In the genomic region with DNA sequence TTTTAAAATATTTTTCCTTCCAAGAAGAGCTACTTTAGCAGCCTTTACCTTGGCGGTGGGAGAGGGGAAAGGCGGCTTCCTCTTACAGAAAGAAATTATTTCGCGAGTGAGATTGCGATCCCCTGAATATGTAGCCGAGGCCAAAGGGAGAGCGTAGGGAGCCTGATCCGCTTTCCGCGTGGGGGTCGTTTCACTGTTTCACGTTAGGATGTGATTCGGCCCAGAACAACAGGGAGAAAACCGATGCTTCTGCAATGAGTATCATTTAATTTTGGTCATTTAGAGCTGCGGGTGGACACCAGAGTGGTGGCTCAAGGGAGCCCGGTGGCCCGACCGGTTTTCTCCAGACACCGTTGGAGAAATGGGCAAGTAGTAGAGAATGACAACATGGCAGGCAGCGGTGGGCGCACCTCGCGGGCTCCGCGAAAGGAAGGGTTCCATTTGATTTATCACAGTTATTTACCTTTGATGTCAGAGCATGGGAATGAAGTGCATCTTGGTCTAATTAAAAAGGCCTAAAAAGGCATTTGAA, we compare ENCODE assay signal across 23 cellular contexts. TPM values are rescaled to one million over a fixed set of nuclear protein-coding genes. Genes with fewer than 3 reads are reported as not detected.
DNase-seq lines count a peak whose midpoint lies in the region; ATAC-seq, FAIRE-seq and TF ChIP-seq lines count a peak whose summit lies in the region.
"Had no signal": no experiment of that assay in that cellular context is flagged by ENCODE, and none has a peak within 500 bp of the region (broad histone marks: within the 10 kb centered on the region; RNA-seq: fewer than 3 reads in every experiment).

No MANE protein-coding gene starts in this region.

- 8% methylated on average over 25 of the region's 25 CpGs; no CpG with 5 or more reads in 1 of the 2 experiments for WGBS in H1 (ENCODE audit: extremely low coverage in 1 of 2, insufficient coverage in 1 of 2, insufficient read length in 1 of 2, insufficient replicate concordance in 2 of 2, low coverage in 1 of 2, low lambda C conversion rate in 2 of 2, missing lambda C conversion rate in 1 of 2), 2 experiments

- no peaks in the 10 kb centered on the region for H3F3A ChIP-seq in neural cell (ENCODE audit: insufficient read depth, low read length, poor library complexity, severe bottlenecking)

- H2BK12ac ChIP-seq in H1 (ENCODE audit: low read depth, low read length), result no peak overlapping the region

- H4K91ac ChIP-seq in H1 (replicated peaks; ENCODE audit: insufficient read length, low read length), result no peak overlapping the region

- no peaks in the 10 kb centered on the region for H3K9me2 ChIP-seq in neural cell (ENCODE audit: insufficient read depth, low read length)

- H3K9ac ChIP-seq in H1 (replicated peaks in 1 of 4; ENCODE audit: extremely low read depth in 1 of 4, low read depth in 3 of 4, low read length in 3 of 4) (no peak overlapping the region), neural cell (ENCODE audit: low read length) (no peak overlapping the region)

- intact Hi-C loops in CD4-positive, alpha-beta T cell (cut with DNase I, micrococcal nuclease), result no loop called here

- no peak for DNase-seq in CD4-positive, alpha-beta T cell
- DNase-seq in HFFc6 (no peak), H1 (ENCODE audit: low read depth in 1 of 2, low spot score in 2 of 2) (no peak)
- DNase-seq in stimulated activated CD4-positive, alpha-beta T cell treated with anti-CD3 and anti-CD28 coated beads, Interleukin-2, amount 100 ng/mL, for 48 hours, result no peak
- DNase-seq: activated gamma-delta T cell treated with Interleukin-2 at 50 U/mL for 16 hours; CD8-positive, alpha-beta memory T cell; DMS79 treated with DMSO at 0.1 percent for 48 hours; kidney glomerular epithelial cell; mammary epithelial cell; MG63; NCI-H146; NCI-H2171 treated with DMSO at 0.1 percent for 48 hours; PC-3; stimulated activated CD4-positive, alpha-beta T cell treated with anti-CD3 and anti-CD28 coated beads, Interleukin-2, amount 100 ng/mL, for 24 hours; stimulated activated naive CD4-positive, alpha-beta T cell treated with Interleukin-2 at 50 U/mL for 16 hours had no signal

- peaks cover 0 to 18% (median 8%) of the 10 kb centered on the region in 4 experiments; a peak in 6 of 7 replicates for H3K4me1 ChIP-seq in H1 (replicated peaks in 1 of 4; ENCODE audit: control insufficient read depth in 3 of 4, insufficient read depth in 4 of 4, low read length in 3 of 4)

- peaks cover 3% of the 10 kb centered on the region; the same call in 1 of the 2 replicates for H3K23me2 ChIP-seq in H1 (ENCODE audit: low read depth, low read length)

- POLR2A ChIA-PET in CD4-positive, alpha-beta T cell (lab: Charles Lee), result no interaction called here
- POLR2A ChIA-PET in H1 (lab: Charles Lee; ENCODE audit: partially characterized antibody), result no interaction called here

- H4K20me1 ChIP-seq in H1 (replicated peaks in 1 of 2; ENCODE audit: control insufficient read depth in 1 of 2, insufficient read depth in 2 of 2, low read length in 2 of 2), result peaks cover 4 to 10% of the 10 kb centered on the region in 2 experiments
- H4K20me1 ChIP-seq in neural cell (ENCODE audit: insufficient read depth), result no peaks in the 10 kb centered on the region

- H3K36me3 Mint-ChIP-seq in CD4-positive, alpha-beta T cell (ENCODE audit: low read depth), result no peaks in the 10 kb centered on the region
- H3K36me3 Mint-ChIP-seq in HFFc6 (ENCODE audit: low read depth), result no peaks in the 10 kb centered on the region
- H3K36me3 Mint-ChIP-seq: CD8-positive, alpha-beta memory T cell had no signal

- no peak for FAIRE-seq in H1 (lab: Jason Lieb, UNC)

- TF ChIP-seq RAD21 in H1 (IDR thresholded peaks at IDR 0.05 in 1 of 2, conservative IDR thresholded peaks at IDR 0.05 in 1 of 2; ENCODE audit: low read depth in 2 of 2, low read length in 2 of 2) (no peak), neural cell (conservative IDR thresholded peaks at IDR 0.05) (no peak)

- no peak for TF ChIP-seq POLR2A in H1 (IDR thresholded peaks at IDR 0.05; ENCODE audit: control extremely low read depth in 1 of 2, low read depth in 2 of 2, low read length in 2 of 2)

- CTCF ChIA-PET in CD4-positive, alpha-beta T cell (lab: Charles Lee), result no interaction called here
- CTCF ChIA-PET in H1 (lab: Charles Lee; ENCODE audit: partially characterized antibody), result interaction anchor here (0.6 to 4.5 kb wide), 5 partner anchors 10 to 41 kb away, joined by 3 to 51 read pairs (median 7); no protein-coding TSS in a partner anchor

- H2AFZ ChIP-seq in H1 (ENCODE audit: low read length) (no peak overlapping the region), neural cell (ENCODE audit: low read depth, low read length) (no peak overlapping the region)

- no peak overlapping the region for H2BK20ac ChIP-seq in H1 (ENCODE audit: low read length)

- H4K8ac ChIP-seq in H1 (ENCODE audit: extremely low read depth, insufficient read depth, low read length), result no peak overlapping the region

- H3K18ac ChIP-seq in H1 (ENCODE audit: extremely low read depth, low read length), result no peak overlapping the region

- no peaks in the 10 kb centered on the region for H3K9me3 Mint-ChIP-seq in CD4-positive, alpha-beta T cell
- H3K9me3 Mint-ChIP-seq in HFFc6, result no peaks in the 10 kb centered on the region

- H3K27me3 Mint-ChIP-seq in CD4-positive, alpha-beta T cell, result peaks cover 55% of the 10 kb centered on the region
- H3K27me3 Mint-ChIP-seq in HFFc6 (ENCODE audit: insufficient read depth), result peaks cover 18% of the 10 kb centered on the region

- H3K4ac ChIP-seq in H1 (replicated peaks; ENCODE audit: insufficient read length, low read depth, low read length), result no peak overlapping the region

- no peak overlapping the region for H3K56ac ChIP-seq in H1 (replicated peaks; ENCODE audit: insufficient read length, low read depth, low read length)

- H3K36me3 ChIP-seq in H1 (ENCODE audit: control insufficient read depth in 2 of 4, insufficient read depth in 4 of 4, low read length in 3 of 4) (no peaks in the 10 kb centered on the region), neural cell (ENCODE audit: insufficient read depth, low read length) (no peaks in the 10 kb centered on the region)
- H3K36me3 ChIP-seq: MG63, tibial nerve had no signal

- H3K23ac ChIP-seq in H1 (ENCODE audit: insufficient read length), result no peak overlapping the region

- no peak for TF ChIP-seq CTCF in CD4-positive, alpha-beta T cell (IDR thresholded peaks at IDR 0.05)
- TF ChIP-seq CTCF in HFFc6 (IDR thresholded peaks at IDR 0.05) (no peak), H1 (IDR thresholded peaks at IDR 0.05; ENCODE audit: control extremely low read depth in 1 of 3, insufficient read depth in 1 of 3, low read depth in 1 of 3, low read length in 3 of 3) (no peak), neural cell (IDR thresholded peaks at IDR 0.05; ENCODE audit: poor library complexity, severe bottlenecking) (no peak)

- peaks cover 11% of the 10 kb centered on the region for H3K4me1 Mint-ChIP-seq in CD4-positive, alpha-beta T cell (ENCODE audit: low read depth)
- peaks cover 20% of the 10 kb centered on the region; the same call in 1 of the 2 replicates for H3K4me1 Mint-ChIP-seq in HFFc6 (ENCODE audit: low read depth)

- ATAC-seq in CD4-positive, alpha-beta T cell (ENCODE audit: poor library complexity), result no peak
- no peak for ATAC-seq in GM21390 (IDR thresholded peaks at IDR 0.05; ENCODE audit: unreplicated experiment)
- ATAC-seq in HG03108 (IDR thresholded peaks at IDR 0.05; ENCODE audit: unreplicated experiment), result no peak
- ATAC-seq in HG03457 (IDR thresholded peaks at IDR 0.05; ENCODE audit: unreplicated experiment), result no peak
- ATAC-seq: PC-3 had no signal

- H3K9me3 ChIP-seq in CD4-positive, alpha-beta T cell (ENCODE audit: control insufficient read depth, low read length), result no peaks in the 10 kb centered on the region
- H3K9me3 ChIP-seq in H1 (ENCODE audit: insufficient read depth in 2 of 2, low read depth in 1 of 2, low read length in 1 of 2) (no peaks in the 10 kb centered on the region), neural cell (ENCODE audit: low read length) (no peaks in the 10 kb centered on the region)
- H3K9me3 ChIP-seq: MG63, tibial nerve had no signal

- H3K27ac ChIP-seq in CD4-positive, alpha-beta T cell (ENCODE audit: low read depth, low read length), result no peak overlapping the region
- no peak overlapping the region for H3K27ac ChIP-seq in H1 (ENCODE audit: low read depth, low read length)
- H3K27ac ChIP-seq in neural cell (ENCODE audit: low read length), result no peak overlapping the region
- H3K27ac ChIP-seq: epithelial cell of prostate, HL-60, tibial nerve had no signal

- H2BK5ac ChIP-seq in H1 (ENCODE audit: low read depth, low read length), result no peak overlapping the region

- no peak overlapping the region for H3K27ac Mint-ChIP-seq in CD4-positive, alpha-beta T cell
- no peak overlapping the region for H3K27ac Mint-ChIP-seq in HFFc6
- H3K27ac Mint-ChIP-seq: CD8-positive, alpha-beta memory T cell had no signal

- no peaks in the 10 kb centered on the region for H3K79me2 ChIP-seq in H1 (ENCODE audit: control insufficient read depth in 1 of 2, insufficient read depth in 2 of 2, low read length in 2 of 2)
- H3K79me2 ChIP-seq in neural cell (replicated peaks; ENCODE audit: insufficient read depth, low read length), result peaks cover 8% of the 10 kb centered on the region

- H2BK15ac ChIP-seq in H1 (ENCODE audit: low read length), result no peak overlapping the region

- H3K4me3 Mint-ChIP-seq in CD4-positive, alpha-beta T cell, result peak overlapping the region; percentile 15
- peak overlapping the region; percentile 64; the same call in 1 of the 2 replicates for H3K4me3 Mint-ChIP-seq in HFFc6

- no peak overlapping the region for H2BK120ac ChIP-seq in H1 (replicated peaks; ENCODE audit: low read depth, low read length)

- no peaks in the 10 kb centered on the region for H3K79me1 ChIP-seq in H1 (ENCODE audit: low read depth, low read length)

- no peak overlapping the region for H2AK5ac ChIP-seq in H1 (ENCODE audit: low read depth, low read length)

- H4K5ac ChIP-seq in H1 (ENCODE audit: insufficient read length, low read depth, low read length), result no peak overlapping the region

- TF ChIP-seq EP300 in H1 (IDR thresholded peaks at IDR 0.05; ENCODE audit: borderline replicate concordance in 1 of 2, low read depth in 2 of 2, low read length in 2 of 2) (no peak), neural cell (conservative IDR thresholded peaks at IDR 0.05; ENCODE audit: poor library complexity, severe bottlenecking) (no peak)

- peak overlapping the region; percentile 28 to 85 for H3K4me2 ChIP-seq in H1 (ENCODE audit: insufficient read depth in 1 of 2, low read depth in 2 of 2, low read length in 2 of 2)
- no peak overlapping the region for H3K4me2 ChIP-seq in neural cell (ENCODE audit: low read length)

- peaks cover 53% of the 10 kb centered on the region for H3K27me3 ChIP-seq in CD4-positive, alpha-beta T cell (ENCODE audit: control insufficient read depth, insufficient read depth, low read length)
- H3K27me3 ChIP-seq in H1 (replicated peaks in 1 of 4; ENCODE audit: control insufficient read depth in 3 of 4, extremely low read depth in 1 of 4, insufficient read depth in 3 of 4, low read length in 3 of 4), result peaks cover 43 to 58% (median 56%) of the 10 kb centered on the region in 4 experiments
- H3K27me3 ChIP-seq in neural cell (ENCODE audit: insufficient read depth, low read depth, low read length), result peaks cover 19% of the 10 kb centered on the region

- H3K14ac ChIP-seq in H1 (ENCODE audit: insufficient read length), result no peak overlapping the region

- H3K4me3 ChIP-seq in H1 (ENCODE audit: extremely low read depth in 1 of 4, insufficient read depth in 2 of 4, low read depth in 3 of 4, low read length in 4 of 4) (peak overlapping the region in 2 of 4 experiments; percentile 13 to 53; a peak in 3 of 8 replicates), neural cell (ENCODE audit: low read length) (peak overlapping the region; percentile 77)

RNA-seq across cellular contexts. Expression of a gene that starts 1.8 kb away (rescaled TPM):
- under 1 TPM in 1 of 2 experiments, not detected in 1; 0.03 TPM for total RNA-seq in CD4-positive, alpha-beta T cell
- under 1 TPM; 0.02 to 0.13 (median 0.08) TPM for total RNA-seq in HFFc6 (2021; fragmentation: NEBNext Ultra II Directional; extraction: Animal tissue kit (Norgen Biotek cat#: 25700))
- 0.46 and 1.2 TPM in 2 replicates for total RNA-seq in H1 (2021; fragmentation: NEBNext Ultra II Directional; extraction: Animal tissue kit (Norgen Biotek cat#: 25700))
- polyA plus RNA-seq in H1 (2011; rRNA removed) (0.12 and 0.17 TPM in 2 replicates), neural cell (8.2 and 8.4 TPM in 2 replicates)
- polyA plus RNA-seq in H1 (2011; cell fraction: cytosol; rRNA removed), result 0.10 TPM
- 0.56 TPM for polyA plus RNA-seq in H1 (2011; cell fraction: nucleus; rRNA removed)
- polyA plus RNA-seq in H1 (2012, experiment 1 of 2), result 0.10 to 0.23 TPM (median 0.17 TPM) in 4 replicates
- polyA plus RNA-seq in H1 (2012, experiment 2 of 2), result 0.05 TPM
- 0.43 TPM for polyA plus RNA-seq in H1 (2013, experiment 1 of 2)
- polyA plus RNA-seq in H1 (2013, experiment 2 of 2), result 0.50 TPM
- 0.22 and 0.60 TPM in 2 replicates for polyA minus RNA-seq in H1 (2011; rRNA and poly(A)+ RNA removed)
- 0.22 TPM for polyA minus RNA-seq in H1 (2011; cell fraction: cytosol; rRNA and poly(A)+ RNA removed)
- 0.80 TPM for polyA minus RNA-seq in H1 (2011; cell fraction: nucleus; rRNA and poly(A)+ RNA removed)
- 16.6 and 23.0 TPM in 2 replicates for polyA minus RNA-seq in neural cell
- total RNA-seq: CD8-positive, alpha-beta memory T cell; PC-3; T-helper 1 cell treated with Interleukin-12 subunit alpha and Interleukin-12 subunit beta and Interleukin-4 antibody, amounts not matched to agents 30 ng/mL and 1 ng/mL, for 36 hours had no signal
- polyA plus RNA-seq: CD8-positive, alpha-beta memory T cell had no signal
